1 cellular context compared by ENCODE assay signal in genomic region chr6:4727671-4728435, GRCh38.
A peak's percentile ranks its signal among the peaks of the same experiment; 100 is the strongest.
TF ChIP-seq lines count a peak whose summit lies in the region.

No MANE protein-coding gene starts in this region.

TF ChIP-seq in K562, 482 proteins besides CTCF, POLR2A, EP300 and RAD21 (continued from another document and continues in another):
- TF ChIP-seq NCOA1 (IDR thresholded peaks at IDR 0.05; ENCODE audit: low read depth) (peak; percentile 84), TAL1 (IDR thresholded peaks at IDR 0.05) (peak; percentile 96), ARHGAP35 (IDR thresholded peaks at IDR 0.05; ENCODE audit: partially characterized antibody) (no peak), AFF1 (IDR thresholded peaks at IDR 0.05; ENCODE audit: low read depth in 1 of 2, partially characterized antibody in 2 of 2) (peak in 1 of 2 experiments; percentile 62), NRF1 (conservative IDR thresholded peaks at IDR 0.05 in 1 of 2, IDR thresholded peaks at IDR 0.05 in 1 of 2) (peak in 1 of 2 experiments; percentile 18; a peak in 2 of 4 replicates), FOXA3 (CRISPR knock-in tag; conservative IDR thresholded peaks at IDR 0.05 in 1 of 2, IDR thresholded peaks at IDR 0.05 in 1 of 2) (peak; percentile 64 to 94; a peak in 3 of 4 replicates), SMARCE1 (IDR thresholded peaks at IDR 0.05) (peak; percentile 93), GABPB1 (CRISPR knock-in tag; IDR thresholded peaks at IDR 0.05) (no peak), CREB1 (IDR thresholded peaks at IDR 0.05) (peak; percentile 55; the same call in 1 of the 2 replicates), CREB1 (CRISPR knock-in tag; IDR thresholded peaks at IDR 0.05) (no peak), RBM22 (IDR thresholded peaks at IDR 0.05; ENCODE audit: low read depth, low read length, poor library complexity, severe bottlenecking) (no peak), TAF15 (IDR thresholded peaks at IDR 0.05; ENCODE audit: low read depth, low read length) (no peak), FUS (optimal IDR thresholded peaks at IDR 0.05; ENCODE audit: low read depth, low read length) (no peak), ZC3H4 (CRISPR knock-in tag; IDR thresholded peaks at IDR 0.05; ENCODE audit: borderline replicate concordance) (no peak), PHF20 (IDR thresholded peaks at IDR 0.05; ENCODE audit: partially characterized antibody) (no peak), SP1 (CRISPR knock-in tag; IDR thresholded peaks at IDR 0.05) (0 out of 2 replicates have a peak, but pooled peaks have one; percentile 41), EP400 (IDR thresholded peaks at IDR 0.05) (peak; percentile 50), ATF3 (IDR thresholded peaks at IDR 0.05) (peak; percentile 57), ATF3 (CRISPR knock-in tag; conservative IDR thresholded peaks at IDR 0.05) (0 out of 2 replicates have a peak, but pooled peaks have one; percentile 17), SMC3 (conservative IDR thresholded peaks at IDR 0.05; ENCODE audit: insufficient read depth, low read depth, low read length) (0 out of 2 replicates have a peak, but pooled peaks have one; percentile 7), SNIP1 (IDR thresholded peaks at IDR 0.05; ENCODE audit: low read depth) (no peak; the same call in 1 of the 2 replicates), TCFL5 (CRISPR knock-in tag; conservative IDR thresholded peaks at IDR 0.05) (no peak), PHB2 (IDR thresholded peaks at IDR 0.05; ENCODE audit: low read depth) (peak; percentile 84), ZNF655 (CRISPR knock-in tag; IDR thresholded peaks at IDR 0.05) (no peak), THRAP3 (IDR thresholded peaks at IDR 0.05; ENCODE audit: borderline replicate concordance) (no peak), ZNF551 (CRISPR knock-in tag; IDR thresholded peaks at IDR 0.05) (no peak), HNRNPH1 (optimal IDR thresholded peaks at IDR 0.05; ENCODE audit: low read depth, low read length) (no peak), ZNF431 (CRISPR knock-in tag; IDR thresholded peaks at IDR 0.05) (0 out of 2 replicates have a peak, but pooled peaks have one; percentile 24), HMBOX1 (IDR thresholded peaks at IDR 0.05) (peak; percentile 99), FOXO4 (CRISPR knock-in tag; IDR thresholded peaks at IDR 0.05) (no peak), BRD9 (IDR thresholded peaks at IDR 0.05; ENCODE audit: low read depth, partially characterized antibody) (peak; percentile 94), TARDBP (IDR thresholded peaks at IDR 0.05) (no peak), PHTF2 (CRISPR knock-in tag; IDR thresholded peaks at IDR 0.05) (no peak), RREB1 (CRISPR knock-in tag; IDR thresholded peaks at IDR 0.05) (no peak), TAF1 (IDR thresholded peaks at IDR 0.05; ENCODE audit: control insufficient read depth, extremely low read depth, insufficient read depth, low read length, severe bottlenecking) (no peak), SMARCA5 (IDR thresholded peaks at IDR 0.05) (no peak)
- TF ChIP-seq, protein P1, sequence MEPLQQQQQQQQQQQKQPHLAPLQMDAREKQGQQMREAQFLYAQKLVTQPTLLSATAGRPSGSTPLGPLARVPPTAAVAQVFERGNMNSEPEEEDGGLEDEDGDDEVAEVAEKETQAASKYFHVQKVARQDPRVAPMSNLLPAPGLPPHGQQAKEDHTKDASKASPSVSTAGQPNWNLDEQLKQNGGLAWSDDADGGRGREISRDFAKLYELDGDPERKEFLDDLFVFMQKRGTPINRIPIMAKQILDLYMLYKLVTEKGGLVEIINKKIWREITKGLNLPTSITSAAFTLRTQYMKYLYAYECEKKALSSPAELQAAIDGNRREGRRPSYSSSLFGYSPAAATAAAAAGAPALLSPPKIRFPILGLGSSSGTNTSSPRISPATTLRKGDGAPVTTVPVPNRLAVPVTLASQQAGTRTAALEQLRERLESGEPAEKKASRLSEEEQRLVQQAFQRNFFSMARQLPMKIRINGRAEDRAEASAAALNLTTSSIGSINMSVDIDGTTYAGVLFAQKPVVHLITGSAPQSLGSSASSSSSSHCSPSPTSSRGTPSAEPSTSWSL (CRISPR knock-in tag; IDR thresholded peaks at IDR 0.05; ENCODE audit: borderline replicate concordance), result no peak
- TF ChIP-seq, protein P2, sequence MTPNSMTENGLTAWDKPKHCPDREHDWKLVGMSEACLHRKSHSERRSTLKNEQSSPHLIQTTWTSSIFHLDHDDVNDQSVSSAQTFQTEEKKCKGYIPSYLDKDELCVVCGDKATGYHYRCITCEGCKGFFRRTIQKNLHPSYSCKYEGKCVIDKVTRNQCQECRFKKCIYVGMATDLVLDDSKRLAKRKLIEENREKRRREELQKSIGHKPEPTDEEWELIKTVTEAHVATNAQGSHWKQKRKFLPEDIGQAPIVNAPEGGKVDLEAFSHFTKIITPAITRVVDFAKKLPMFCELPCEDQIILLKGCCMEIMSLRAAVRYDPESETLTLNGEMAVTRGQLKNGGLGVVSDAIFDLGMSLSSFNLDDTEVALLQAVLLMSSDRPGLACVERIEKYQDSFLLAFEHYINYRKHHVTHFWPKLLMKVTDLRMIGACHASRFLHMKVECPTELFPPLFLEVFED (CRISPR knock-in tag; conservative IDR thresholded peaks at IDR 0.05), result no peak
- TF ChIP-seq, protein P3, sequence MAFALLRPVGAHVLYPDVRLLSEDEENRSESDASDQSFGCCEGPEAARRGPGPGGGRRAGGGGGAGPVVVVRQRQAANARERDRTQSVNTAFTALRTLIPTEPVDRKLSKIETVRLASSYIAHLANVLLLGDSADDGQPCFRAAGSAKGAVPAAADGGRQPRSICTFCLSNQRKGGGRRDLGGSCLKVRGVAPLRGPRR (CRISPR knock-in tag; IDR thresholded peaks at IDR 0.05), result peak; percentile 52; the same call in 1 of the 2 replicates
- TF ChIP-seq, protein P4, sequence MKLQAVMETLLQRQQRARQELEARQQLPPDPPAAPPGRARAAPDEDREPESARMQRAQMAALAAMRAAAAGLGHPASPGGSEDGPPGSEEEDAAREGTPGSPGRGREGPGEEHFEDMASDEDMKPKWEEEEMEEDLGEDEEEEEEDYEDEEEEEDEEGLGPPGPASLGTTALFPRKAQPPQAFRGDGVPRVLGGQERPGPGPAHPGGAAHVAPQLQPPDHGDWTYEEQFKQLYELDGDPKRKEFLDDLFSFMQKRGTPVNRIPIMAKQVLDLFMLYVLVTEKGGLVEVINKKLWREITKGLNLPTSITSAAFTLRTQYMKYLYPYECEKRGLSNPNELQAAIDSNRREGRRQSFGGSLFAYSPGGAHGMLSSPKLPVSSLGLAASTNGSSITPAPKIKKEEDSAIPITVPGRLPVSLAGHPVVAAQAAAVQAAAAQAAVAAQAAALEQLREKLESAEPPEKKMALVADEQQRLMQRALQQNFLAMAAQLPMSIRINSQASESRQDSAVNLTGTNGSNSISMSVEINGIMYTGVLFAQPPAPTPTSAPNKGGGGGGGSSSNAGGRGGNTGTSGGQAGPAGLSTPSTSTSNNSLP (IDR thresholded peaks at IDR 0.05; ENCODE audit: borderline replicate concordance, low read depth, low read length), result peak; percentile 93
